8 cellular contexts compared by ENCODE assay signal in the genomic region with DNA sequence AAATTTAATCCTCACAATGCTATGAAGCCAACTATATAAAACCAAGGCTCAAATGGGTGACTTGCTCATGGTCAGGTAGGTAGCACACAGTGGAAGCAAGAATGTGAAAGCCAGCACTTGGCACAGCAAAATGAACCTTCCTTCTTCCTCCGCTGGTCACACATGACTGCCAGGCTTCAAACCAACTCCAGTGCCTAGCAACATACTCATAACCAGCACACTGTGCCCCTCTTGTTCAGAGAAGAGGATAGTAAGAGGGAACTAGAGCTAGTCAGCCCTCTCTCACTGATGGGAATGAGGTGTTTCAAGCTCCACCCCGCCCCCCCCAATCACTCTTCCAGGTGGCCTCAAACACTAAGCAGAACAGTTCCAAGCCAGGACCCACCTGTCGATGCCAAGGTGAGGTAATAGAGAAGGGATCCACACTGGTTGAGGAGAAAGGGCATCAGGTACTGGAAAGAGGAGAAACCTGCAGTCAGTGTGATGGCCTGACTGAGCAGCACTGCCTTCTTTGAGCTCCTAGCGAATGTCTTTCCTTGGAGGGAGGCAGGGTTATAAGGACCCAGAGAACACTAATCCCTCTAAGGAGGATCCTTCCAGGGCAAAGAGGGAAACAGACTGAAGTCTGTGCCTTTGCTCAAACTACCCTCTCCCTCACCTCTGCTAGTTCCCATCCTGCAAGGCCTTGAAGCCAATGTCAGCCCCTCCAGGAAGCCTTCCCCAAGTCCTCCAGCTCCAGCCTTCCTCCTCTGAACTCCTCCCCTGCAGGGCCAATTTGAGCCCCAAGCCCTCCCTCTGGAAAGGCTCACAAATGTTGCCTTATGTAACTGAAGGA. TPM values are rescaled to one million over a fixed set of nuclear protein-coding genes. Genes with fewer than 3 reads are reported as not detected.
DNase-seq lines count a peak whose midpoint lies in the region; ATAC-seq and TF ChIP-seq lines count a peak whose summit lies in the region.

No MANE protein-coding gene starts in this region.

- peaks cover 39% of the 10 kb centered on the region for H3K36me3 ChIP-seq in HUES64 (ENCODE audit: insufficient read depth, low read length)
- peaks cover 39% of the 10 kb centered on the region for H3K36me3 ChIP-seq in muscle layer of colon (ENCODE audit: insufficient read depth, low read length)

- H3K27ac ChIP-seq in HUES64 (ENCODE audit: low read depth, low read length), result no peak overlapping the region
- peak overlapping the region; percentile 87 for H3K27ac ChIP-seq in muscle layer of colon (ENCODE audit: low read depth, low read length)

- no peak for ATAC-seq in GM19463 (IDR thresholded peaks at IDR 0.05; ENCODE audit: unreplicated experiment)

- 91% methylated on average over 3 of the region's 4 CpGs for WGBS in HUES64

- DNase-seq in AG09309 (ENCODE audit: low read depth) (no peak), cardiac fibroblast (ENCODE audit: low read depth in 2 of 2) (no peak), GM10266 (ENCODE audit: extremely low spot score) (no peak), pons (ENCODE audit: low spot score) (no peak)
- DNase-seq in stimulated activated CD4-positive, alpha-beta T cell treated with anti-CD3 and anti-CD28 coated beads, Interleukin-12 subunit alpha, Interleukin-12 subunit beta, amount 100 ng/mL, for 4 hours, result no peak

- H3K4me1 ChIP-seq in HUES64 (ENCODE audit: insufficient read depth, low read length), result peaks cover 10% of the 10 kb centered on the region; the same call in 1 of the 2 replicates
- H3K4me1 ChIP-seq in muscle layer of colon (ENCODE audit: insufficient read depth, low read length), result peaks cover 32% of the 10 kb centered on the region

- H3K9me3 ChIP-seq in HUES64 (ENCODE audit: insufficient read depth, low read depth, low read length), result no peaks in the 10 kb centered on the region
- no peaks in the 10 kb centered on the region for H3K9me3 ChIP-seq in muscle layer of colon (ENCODE audit: low read length)

- no peaks in the 10 kb centered on the region for H3K27me3 ChIP-seq in HUES64 (ENCODE audit: insufficient read depth, low read length)
- no peaks in the 10 kb centered on the region for H3K27me3 ChIP-seq in muscle layer of colon (ENCODE audit: control insufficient read depth in 1 of 2, insufficient read depth in 2 of 2, low read length in 2 of 2)

- H3K4me3 ChIP-seq in AG09309 (ENCODE audit: control insufficient read depth, low read depth, low read length) (peak overlapping the region; percentile 88), HUES64 (ENCODE audit: low read length) (peak overlapping the region; percentile 97), cardiac fibroblast (replicated peaks in 1 of 2; ENCODE audit: low read depth in 2 of 2, low read length in 2 of 2) (peak overlapping the region; percentile 61 to 90), muscle layer of colon (ENCODE audit: low read depth in 1 of 2, low read length in 2 of 2) (peak overlapping the region; percentile 93 to 97)

- TF ChIP-seq CTCF in AG09309 (IDR thresholded peaks at IDR 0.05; ENCODE audit: control insufficient read depth, insufficient read depth, low read depth, low read length, missing control alignments) (no peak), cardiac fibroblast (IDR thresholded peaks at IDR 0.05; ENCODE audit: low read depth, low read length) (no peak), GM10266 (IDR thresholded peaks at IDR 0.05; ENCODE audit: control insufficient read depth, insufficient read depth, low read depth, missing control alignments) (no peak)

- peak overlapping the region; percentile 73 for H3K9ac ChIP-seq in HUES64 (ENCODE audit: low read depth, low read length)
- peak overlapping the region; percentile 99 for H3K9ac ChIP-seq in muscle layer of colon (ENCODE audit: low read length)

RNA-seq across cellular contexts. Expression of gene TMEM234, which starts 1.2 kb away (rescaled TPM):
- 7.9 TPM for polyA plus RNA-seq in HUES64 (2013, experiment 1 of 2)
- 7.2 TPM for polyA plus RNA-seq in HUES64 (2013, experiment 2 of 2)

RNA-seq across cellular contexts. Expression of gene EIF3I, which starts 1.2 kb away (rescaled TPM):
- 219 TPM for polyA plus RNA-seq in HUES64 (2013, experiment 1 of 2)
- 220 TPM for polyA plus RNA-seq in HUES64 (2013, experiment 2 of 2)

RNA-seq across cellular contexts. Expression of gene DCDC2B, which starts 12.1 kb away (rescaled TPM):
- polyA plus RNA-seq in HUES64 (2013, experiment 1 of 2), result not detected
- polyA plus RNA-seq in HUES64 (2013, experiment 2 of 2), result not detected

RNA-seq across cellular contexts. Expression of gene IQCC, which starts 15.5 kb away (rescaled TPM):
- polyA plus RNA-seq in HUES64 (2013, experiment 1 of 2), result 4.0 TPM
- 3.7 TPM for polyA plus RNA-seq in HUES64 (2013, experiment 2 of 2)

RNA-seq across cellular contexts. Expression of gene CCDC28B, which starts 20.6 kb away (rescaled TPM):
- polyA plus RNA-seq in HUES64 (2013, experiment 1 of 2), result 17.3 TPM
- 21.7 TPM for polyA plus RNA-seq in HUES64 (2013, experiment 2 of 2)
